9 cellular contexts compared by ENCODE assay signal in the genomic region with DNA sequence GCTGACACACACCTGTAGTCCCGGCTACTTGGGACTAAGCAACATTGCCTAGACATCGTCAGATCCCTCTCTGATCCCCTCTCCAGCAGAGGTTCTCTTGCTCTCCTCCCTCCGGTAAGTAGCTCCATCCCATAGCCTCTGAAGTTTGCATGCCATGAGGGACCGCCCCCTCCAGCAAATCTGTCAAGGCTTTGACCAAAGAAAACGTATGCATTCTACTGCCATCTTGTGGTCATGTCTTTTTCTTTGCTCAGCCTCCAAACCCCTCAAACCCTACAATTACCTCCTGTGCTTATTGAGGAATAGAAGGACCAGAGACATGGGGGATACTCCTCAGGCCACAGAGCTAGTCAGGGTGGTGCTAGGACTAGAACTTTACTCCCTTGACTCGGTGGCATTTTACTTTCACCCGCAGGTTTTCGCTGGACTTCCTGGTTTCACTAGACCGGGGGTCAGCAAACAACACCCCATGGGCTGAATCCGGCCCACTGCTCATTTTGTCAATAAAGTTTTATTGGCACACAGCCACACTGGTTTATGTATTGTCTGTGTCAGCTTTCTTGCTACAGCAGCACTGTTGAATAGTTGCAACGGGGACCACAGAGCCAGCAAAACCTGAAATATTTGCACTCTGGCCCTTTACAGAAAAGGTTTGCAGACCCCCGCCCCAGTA.
DNase-seq lines count a peak whose midpoint lies in the region; ATAC-seq and TF ChIP-seq lines count a peak whose summit lies in the region.
"Had no signal": no experiment of that assay in that cellular context is flagged by ENCODE, and none has a peak within 500 bp of the region (broad histone marks: within the 10 kb centered on the region; RNA-seq: fewer than 3 reads in every experiment).

No MANE protein-coding gene starts in this region.

- CTCF ChIA-PET in CD4-positive, alpha-beta T cell (lab: Charles Lee), result no interaction called here

- no peaks in the 10 kb centered on the region for H3K36me3 ChIP-seq in WERI-Rb-1

- intact Hi-C loops in CD4-positive, alpha-beta T cell (cut with DNase I, micrococcal nuclease), result loop anchor here in 1 of 2 experiments (5.0 kb wide), 1 partner anchor 1612 kb away; no protein-coding TSS in a partner anchor

- peaks cover 10% of the 10 kb centered on the region for H3K27me3 Mint-ChIP-seq in CD4-positive, alpha-beta T cell

- no peaks in the 10 kb centered on the region for H3K27me3 ChIP-seq in WERI-Rb-1 (ENCODE audit: insufficient read depth, low read depth, severe bottlenecking)
- no peaks in the 10 kb centered on the region for H3K27me3 ChIP-seq in CD4-positive, alpha-beta T cell (ENCODE audit: control insufficient read depth, insufficient read depth, low read length)

- peak; percentile 10 for DNase-seq in AG08396 (ENCODE audit: low spot score)
- DNase-seq in GM13977 (ENCODE audit: low spot score), result peak; percentile 30
- peak; percentile 82 for DNase-seq in NCI-H2171 treated with DMSO at 0.1 percent for 48 hours (lab: John Stamatoyannopoulos, UW)
- DNase-seq in WERI-Rb-1, result peak; percentile 82
- peak; percentile 27 for DNase-seq in inferior parietal cortex (ENCODE audit: extremely low spot score)
- DNase-seq in CD4-positive, alpha-beta T cell, result no peak
- DNase-seq in NK-92 treated with Interleukin-12 subunit alpha and Interleukin-12 subunit beta, amount 100 ng/mL, for 24 hours (lab: John Stamatoyannopoulos, UW), result no peak

- no peak overlapping the region for H3K4me3 ChIP-seq in WERI-Rb-1 (ENCODE audit: low read depth, low read length)

- no peaks in the 10 kb centered on the region for H3K4me1 Mint-ChIP-seq in CD4-positive, alpha-beta T cell (ENCODE audit: low read depth)

- peak; percentile 9 for TF ChIP-seq CTCF in GM13977 (IDR thresholded peaks at IDR 0.05; ENCODE audit: extremely low read depth, insufficient read depth, missing control alignments)
- peak; percentile 68 for TF ChIP-seq CTCF in WERI-Rb-1 (IDR thresholded peaks at IDR 0.05; ENCODE audit: low read depth, low read length)
- TF ChIP-seq CTCF in CD4-positive, alpha-beta T cell (IDR thresholded peaks at IDR 0.05), result no peak

- H3K36me3 Mint-ChIP-seq in CD4-positive, alpha-beta T cell (ENCODE audit: low read depth), result no peaks in the 10 kb centered on the region

- ATAC-seq in CD4-positive, alpha-beta T cell (ENCODE audit: poor library complexity), result no peak
- no peak for ATAC-seq in GM21737 (IDR thresholded peaks at IDR 0.05; ENCODE audit: unreplicated experiment)

- H3K9me3 Mint-ChIP-seq in CD4-positive, alpha-beta T cell, result peaks cover 4% of the 10 kb centered on the region

- no peak overlapping the region for H3K27ac Mint-ChIP-seq in CD4-positive, alpha-beta T cell

- peaks cover 8% of the 10 kb centered on the region for H3K9me3 ChIP-seq in WERI-Rb-1 (ENCODE audit: severe bottlenecking)
- peaks cover 14% of the 10 kb centered on the region for H3K9me3 ChIP-seq in CD4-positive, alpha-beta T cell (ENCODE audit: control insufficient read depth, low read length)

- no peak overlapping the region for H3K27ac ChIP-seq in WERI-Rb-1
- H3K27ac ChIP-seq in CD4-positive, alpha-beta T cell (ENCODE audit: low read depth, low read length), result no peak overlapping the region
- H3K27ac ChIP-seq: epithelial cell of prostate had no signal

- H3K4me3 Mint-ChIP-seq in CD4-positive, alpha-beta T cell, result no peak overlapping the region

- in situ Hi-C loops in GM13977 (cut with MboI; ENCODE audit: low pct_unique_long_range_greater_than_20kb, low sequenced_read_pairs, unreplicated experiment), result no loop called here

- POLR2A ChIA-PET in CD4-positive, alpha-beta T cell (lab: Charles Lee), result no interaction called here

Comparison
In these comparisons a context has a peak if more than half of its experiments do, and no peak if none do; other contexts are left out.
1. DNase-seq: peak in AG08396 (single experiment), GM13977 (single experiment), NCI-H2171 treated with DMSO at 0.1 percent for 48 hours (single experiment), WERI-Rb-1 (single experiment) and inferior parietal cortex (single experiment); none in CD4-positive, alpha-beta T cell (0 of 10) and NK-92 treated with Interleukin-12 subunit alpha and Interleukin-12 subunit beta, amount 100 ng/mL, for 24 hours (single experiment).